In the genomic region with DNA sequence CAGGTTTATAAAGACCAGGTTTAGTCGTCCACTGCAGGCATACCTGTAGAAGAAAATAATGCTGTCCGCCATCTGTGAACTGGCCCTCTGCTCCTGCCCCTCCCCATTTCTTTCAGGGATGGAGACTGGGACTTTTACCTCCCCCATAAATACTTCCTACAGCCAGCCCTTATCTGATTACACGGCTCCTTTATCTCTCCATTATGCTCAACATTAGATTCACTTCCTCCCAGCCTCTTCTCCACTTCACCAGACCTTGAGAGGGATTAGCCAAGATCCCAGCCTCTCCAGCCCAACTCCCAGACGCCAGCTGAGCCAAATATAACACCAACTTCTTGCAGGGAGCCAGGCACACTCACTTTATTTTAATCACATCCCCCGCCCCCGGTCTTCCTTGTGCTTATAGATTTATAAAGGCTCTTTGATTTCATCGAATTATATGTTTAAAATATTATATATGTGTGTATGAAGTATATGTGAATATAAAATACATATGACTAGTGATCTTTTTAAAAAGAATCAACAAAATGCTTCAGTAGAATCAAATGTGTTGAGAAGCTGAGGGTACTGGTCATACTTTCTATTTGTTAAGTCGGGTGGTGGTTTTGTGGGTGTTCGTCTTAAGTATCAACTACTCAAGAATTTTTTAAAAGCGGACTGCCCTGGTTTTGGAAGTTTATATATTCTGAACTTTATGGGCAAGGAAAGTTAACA, we compare ENCODE assay signal across 11 cellular contexts.
DNase-seq lines count a peak whose midpoint lies in the region; ATAC-seq, FAIRE-seq and TF ChIP-seq lines count a peak whose summit lies in the region.
"Had no signal": no experiment of that assay in that cellular context is flagged by ENCODE, and none has a peak within 500 bp of the region (broad histone marks: within the 10 kb centered on the region; RNA-seq: fewer than 3 reads in every experiment).

No MANE protein-coding gene starts in this region.

- in situ Hi-C loops in K562 (cut with MboI), result no loop called here

- CTCF ChIA-PET in K562 (lab: Yijun Ruan, JAX; ENCODE audit: low intra/inter-chr PET ratio), result interaction anchor here (0.6 to 1.6 kb wide), 2 partner anchors 86 to 99 kb away, joined by 3 read pairs; no protein-coding TSS in a partner anchor

- peak; percentile 28 for ATAC-seq in K562
- no peak for ATAC-seq in GM21360 (IDR thresholded peaks at IDR 0.05; ENCODE audit: unreplicated experiment)

- no TSS peak for BruUV-seq in K562 (replicated peaks; lab: Mats Ljungman, UMichigan)

- TF ChIP-seq EP300 in K562 (IDR thresholded peaks at IDR 0.05; ENCODE audit: low read length), result peak; percentile 77

- DNase-seq in CMK (ENCODE audit: low read depth), result peak; percentile 36
- DNase-seq in MV-4-11 (lab: John Stamatoyannopoulos, UW), result peak; percentile 69
- peak; percentile 46 to 68 (median 60) for DNase-seq in K562 (ENCODE audit: extremely low read depth in 1 of 4, low spot score in 3 of 4)
- no peak for DNase-seq in NCI-H1092 treated with DMSO at 0.1 percent for 48 hours (lab: John Stamatoyannopoulos, UW)
- DNase-seq in activated CD8-positive, alpha-beta memory T cell treated with anti-CD3 and anti-CD28 coated beads, Interleukin-2, amount 50 U/mL, for 4 hours, result no peak
- no peak for DNase-seq in Peyer's patch
- DNase-seq: activated CD4-positive, alpha-beta T cell treated with anti-CD3 and anti-CD28 coated beads, Interleukin-2, amount 10 ng/mL, durations not matched to agents 7 days and 5 days; activated naive CD8-positive, alpha-beta T cell treated with anti-CD3 and anti-CD28 coated beads, Interleukin-2, amount 10 ng/mL, durations not matched to agents 7 days and 5 days; stimulated activated naive CD4-positive, alpha-beta T cell treated with Interleukin-2 at 50 U/mL for 16 hours had no signal

- H2AFZ ChIP-seq in K562 (ENCODE audit: low read depth, low read length), result no peak overlapping the region

- FAIRE-seq in K562 (lab: Jason Lieb, UNC), result peak; percentile 54

- H3K36me3 ChIP-seq in K562 (ENCODE audit: control insufficient read depth, insufficient read depth, low read length) (peaks cover 2% of the 10 kb centered on the region; the same call in 1 of the 3 replicates), mesodermal cell (ENCODE audit: control insufficient read depth, insufficient read depth, low read length) (peaks cover 8% of the 10 kb centered on the region), Peyer's patch (no peaks in the 10 kb centered on the region)

- no peak overlapping the region for H3K4me3 ChIP-seq in K562
- no peak overlapping the region for H3K4me3 ChIP-seq in mesodermal cell (ENCODE audit: extremely low read depth, insufficient read depth, low read length, poor library complexity, severe bottlenecking)
- no peak overlapping the region for H3K4me3 ChIP-seq in Peyer's patch

- POLR2A ChIA-PET in K562 (lab: Yijun Ruan, JAX), result interaction anchor here (0.7 to 2.5 kb wide), 5 partner anchors 15 to 586 kb away, joined by 3 to 12 read pairs (median 3); no protein-coding TSS in a partner anchor

- H3K27ac ChIP-seq in K562 (ENCODE audit: extremely low read depth, low read depth, low read length) (peak overlapping the region; percentile 66; the same call in 2 of the 3 replicates), mesodermal cell (ENCODE audit: low read depth, low read length, severe bottlenecking) (peak overlapping the region; percentile 90), Peyer's patch (peak overlapping the region in 2 of 4 donors; percentile 36 to 54)

- peak overlapping the region; percentile 61 for H3K4me2 ChIP-seq in K562 (ENCODE audit: insufficient read depth, low read length)

- H3K9me3 ChIP-seq in K562 (replicated peaks; ENCODE audit: control insufficient read depth, insufficient read depth, low read depth, low read length), result no peaks in the 10 kb centered on the region
- H3K9me3 ChIP-seq in mesodermal cell (ENCODE audit: control insufficient read depth, low read length), result no peaks in the 10 kb centered on the region
- H3K9me3 ChIP-seq in Peyer's patch, result no peaks in the 10 kb centered on the region

- H3K4me1 ChIP-seq in K562 (replicated peaks in 1 of 2; ENCODE audit: control insufficient read depth in 2 of 2, insufficient read depth in 2 of 2, low read length in 2 of 2) (peaks cover 21 to 33% of the 10 kb centered on the region in 2 experiments), mesodermal cell (ENCODE audit: control insufficient read depth, insufficient read depth, low read length, poor library complexity, severe bottlenecking) (peaks cover 69% of the 10 kb centered on the region), Peyer's patch (peaks cover 0 to 20% (median 0%) of the 10 kb centered on the region in 4 donors)

- 42% methylated on average over 10 of the region's 10 CpGs for WGBS in K562 (ENCODE audit: insufficient coverage, low coverage, missing lambda C conversion rate)
- WGBS in mesodermal cell (ENCODE audit: insufficient coverage in 2 of 2), 2 experiments, result 49 to 55% methylated on average over 5 to 7 of the region's 10 CpGs

- peaks cover 98% of the 10 kb centered on the region for H3K79me2 ChIP-seq in K562 (ENCODE audit: control insufficient read depth, insufficient read depth, low read length)

- peaks cover 31% of the 10 kb centered on the region for H4K20me1 ChIP-seq in K562 (replicated peaks; ENCODE audit: control insufficient read depth, insufficient read depth, low read length)

- no peak for TF ChIP-seq RAD21 in K562 (CRISPR knock-in tag; conservative IDR thresholded peaks at IDR 0.05 in 1 of 2, IDR thresholded peaks at IDR 0.05 in 1 of 2)

- intact Hi-C loops in K562 (cut with micrococcal nuclease), result no loop called here

- TF ChIP-seq POLR2A in K562 (conservative IDR thresholded peaks at IDR 0.05), result no peak
- no peak for TF ChIP-seq POLR2A in Peyer's patch (IDR thresholded peaks at IDR 0.05)

- TF ChIP-seq CTCF in K562 (IDR thresholded peaks at IDR 0.05 in 2 of 3, conservative IDR thresholded peaks at IDR 0.05 in 1 of 3; ENCODE audit: insufficient read depth in 2 of 3, low read depth in 1 of 3, low read length in 3 of 3), result 0 out of 6 replicates have a peak, but pooled peaks of 1 of the 3 experiments have one; percentile 5
- TF ChIP-seq CTCF in Peyer's patch (IDR thresholded peaks at IDR 0.05), result no peak

- peak overlapping the region; percentile 33 to 41; a peak in 1 of 4 replicates for H3K9ac ChIP-seq in K562 (ENCODE audit: insufficient read depth in 1 of 2, low read depth in 2 of 2, low read length in 2 of 2)

- H3K9me1 ChIP-seq in K562 (ENCODE audit: control insufficient read depth, insufficient read depth, low read length), result peaks cover 5% of the 10 kb centered on the region

- H3K27me3 ChIP-seq in K562 (ENCODE audit: control insufficient read depth in 2 of 2, insufficient read depth in 2 of 2, low read length in 2 of 2) (no peaks in the 10 kb centered on the region), Peyer's patch (no peaks in the 10 kb centered on the region)

TF ChIP-seq in K562, 482 proteins besides CTCF, POLR2A, EP300 and RAD21 (continues in another document):
- TF ChIP-seq ILK (tag; IDR thresholded peaks at IDR 0.05; ENCODE audit: borderline replicate concordance, low read depth) (no peak), POLR3G (IDR thresholded peaks at IDR 0.05; ENCODE audit: extremely low read depth, insufficient read length, insufficient replicate concordance) (no peak), ZNF143 (CRISPR knock-in tag; IDR thresholded peaks at IDR 0.05) (no peak), ZNF57 (CRISPR knock-in tag; IDR thresholded peaks at IDR 0.05) (no peak), ZBED1 (IDR thresholded peaks at IDR 0.05) (no peak), ZNF778 (CRISPR knock-in tag; IDR thresholded peaks at IDR 0.05) (no peak), ZEB2 (IDR thresholded peaks at IDR 0.05) (peak; percentile 58), RBM25 (IDR thresholded peaks at IDR 0.05; ENCODE audit: low read depth, low read length, severe bottlenecking) (no peak), JUND (IDR thresholded peaks at IDR 0.05; ENCODE audit: borderline replicate concordance, low read depth, low read length) (peak; percentile 39; the same call in 1 of the 2 replicates), JUND (tag; IDR thresholded peaks at IDR 0.05; ENCODE audit: borderline replicate concordance, low read depth, low read length) (no peak)
- TF ChIP-seq, protein P1, sequence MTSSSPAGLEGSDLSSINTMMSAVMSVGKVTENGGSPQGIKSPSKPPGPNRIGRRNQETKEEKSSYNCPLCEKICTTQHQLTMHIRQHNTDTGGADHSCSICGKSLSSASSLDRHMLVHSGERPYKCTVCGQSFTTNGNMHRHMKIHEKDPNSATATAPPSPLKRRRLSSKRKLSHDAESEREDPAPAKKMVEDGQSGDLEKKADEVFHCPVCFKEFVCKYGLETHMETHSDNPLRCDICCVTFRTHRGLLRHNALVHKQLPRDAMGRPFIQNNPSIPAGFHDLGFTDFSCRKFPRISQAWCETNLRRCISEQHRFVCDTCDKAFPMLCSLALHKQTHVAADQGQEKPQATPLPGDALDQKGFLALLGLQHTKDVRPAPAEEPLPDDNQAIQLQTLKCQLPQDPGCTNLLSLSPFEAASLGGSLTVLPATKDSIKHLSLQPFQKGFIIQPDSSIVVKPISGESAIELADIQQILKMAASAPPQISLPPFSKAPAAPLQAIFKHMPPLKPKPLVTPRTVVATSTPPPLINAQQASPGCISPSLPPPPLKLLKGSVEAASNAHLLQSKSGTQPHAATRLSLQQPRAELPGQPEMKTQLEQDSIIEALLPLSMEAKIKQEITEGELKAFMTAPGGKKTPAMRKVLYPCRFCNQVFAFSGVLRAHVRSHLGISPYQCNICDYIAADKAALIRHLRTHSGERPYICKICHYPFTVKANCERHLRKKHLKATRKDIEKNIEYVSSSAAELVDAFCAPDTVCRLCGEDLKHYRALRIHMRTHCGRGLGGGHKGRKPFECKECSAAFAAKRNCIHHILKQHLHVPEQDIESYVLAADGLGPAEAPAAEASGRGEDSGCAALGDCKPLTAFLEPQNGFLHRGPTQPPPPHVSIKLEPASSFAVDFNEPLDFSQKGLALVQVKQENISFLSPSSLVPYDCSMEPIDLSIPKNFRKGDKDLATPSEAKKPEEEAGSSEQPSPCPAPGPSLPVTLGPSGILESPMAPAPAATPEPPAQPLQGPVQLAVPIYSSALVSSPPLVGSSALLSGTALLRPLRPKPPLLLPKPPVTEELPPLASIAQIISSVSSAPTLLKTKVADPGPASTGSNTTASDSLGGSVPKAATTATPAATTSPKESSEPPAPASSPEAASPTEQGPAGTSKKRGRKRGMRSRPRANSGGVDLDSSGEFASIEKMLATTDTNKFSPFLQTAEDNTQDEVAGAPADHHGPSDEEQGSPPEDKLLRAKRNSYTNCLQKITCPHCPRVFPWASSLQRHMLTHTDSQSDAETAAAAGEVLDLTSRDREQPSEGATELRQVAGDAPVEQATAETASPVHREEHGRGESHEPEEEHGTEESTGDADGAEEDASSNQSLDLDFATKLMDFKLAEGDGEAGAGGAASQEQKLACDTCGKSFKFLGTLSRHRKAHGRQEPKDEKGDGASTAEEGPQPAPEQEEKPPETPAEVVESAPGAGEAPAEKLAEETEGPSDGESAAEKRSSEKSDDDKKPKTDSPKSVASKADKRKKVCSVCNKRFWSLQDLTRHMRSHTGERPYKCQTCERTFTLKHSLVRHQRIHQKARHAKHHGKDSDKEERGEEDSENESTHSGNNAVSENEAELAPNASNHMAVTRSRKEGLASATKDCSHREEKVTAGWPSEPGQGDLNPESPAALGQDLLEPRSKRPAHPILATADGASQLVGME (CRISPR knock-in tag; IDR thresholded peaks at IDR 0.05), result no peak

Comparison
In these comparisons a context has a peak if more than half of its experiments do, and no peak if none do; other contexts are left out.
1. DNase-seq: peak in CMK (single experiment), MV-4-11 (single experiment) and K562 (4 of 4); none in NCI-H1092 treated with DMSO at 0.1 percent for 48 hours (single experiment), activated CD8-positive, alpha-beta memory T cell treated with anti-CD3 and anti-CD28 coated beads, Interleukin-2, amount 50 U/mL, for 4 hours (single experiment) and Peyer's patch (0 of 3).